8 cellular contexts compared by ENCODE assay signal in genomic region chr1:85692730-85693314, GRCh38. TPM values are rescaled to one million over a fixed set of nuclear protein-coding genes. Genes with fewer than 3 reads are reported as not detected.
A peak's percentile ranks its signal among the peaks of the same experiment; 100 is the strongest.
DNase-seq lines count a peak whose midpoint lies in the region; ATAC-seq and TF ChIP-seq lines count a peak whose summit lies in the region.

No MANE protein-coding gene starts in this region.

- peaks cover 31% of the 10 kb centered on the region for H3K4me1 Mint-ChIP-seq in T-helper 17 cell

- peaks cover 10% of the 10 kb centered on the region for H3K36me3 Mint-ChIP-seq in T-helper 17 cell (ENCODE audit: low read depth)

- DNase-seq in T-helper 17 cell (no peak), iris pigment epithelial cell (ENCODE audit: low read depth) (peak; percentile 73), NOMO-1 (lab: John Stamatoyannopoulos, UW; ENCODE audit: unreplicated experiment in 2 of 2) (no peak)

- peak; percentile 67 for TF ChIP-seq CTCF in 22Rv1 (IDR thresholded peaks at IDR 0.05)
- peak; percentile 8 for TF ChIP-seq CTCF in GM12873 (IDR thresholded peaks at IDR 0.05; ENCODE audit: insufficient read depth, low read depth, low read length, missing control alignments)

- no peak overlapping the region for H3K4me3 Mint-ChIP-seq in T-helper 17 cell

- peak overlapping the region; percentile 82 for H3K27ac Mint-ChIP-seq in T-helper 17 cell

- H3K27ac ChIP-seq in 22Rv1, result no peak overlapping the region

- ATAC-seq in T-helper 17 cell, result no peak
- no peak for ATAC-seq in GM19328 (IDR thresholded peaks at IDR 0.05; ENCODE audit: unreplicated experiment)
- no peak for ATAC-seq in GM18498 (IDR thresholded peaks at IDR 0.05; ENCODE audit: unreplicated experiment)
- no peak for ATAC-seq in GM19324 (IDR thresholded peaks at IDR 0.05; ENCODE audit: low FRiP score, unreplicated experiment)

- no peaks in the 10 kb centered on the region for H3K27me3 Mint-ChIP-seq in T-helper 17 cell

- no peaks in the 10 kb centered on the region for H3K9me3 ChIP-seq in T-helper 17 cell (ENCODE audit: control insufficient read depth, low read length, poor library complexity, severe bottlenecking)

RNA-seq across cellular contexts. Expression of gene ZNHIT6, which starts 15.4 kb away (rescaled TPM):
- total RNA-seq in T-helper 17 cell, result 10 to 100 TPM; 15.9 TPM
